Comparison of ENCODE assay signal across 25 cellular contexts in genomic region chr14:31209605-31210004, GRCh38. TPM values are rescaled to one million over a fixed set of nuclear protein-coding genes. Genes with fewer than 3 reads are reported as not detected.
A peak's percentile ranks its signal among the peaks of the same experiment; 100 is the strongest.
DNase-seq lines count a peak whose midpoint lies in the region; ATAC-seq and TF ChIP-seq lines count a peak whose summit lies in the region.
"Had no signal": no experiment of that assay in that cellular context is flagged by ENCODE, and none has a peak within 500 bp of the region (broad histone marks: within the 10 kb centered on the region; RNA-seq: fewer than 3 reads in every experiment).

No MANE protein-coding gene starts in this region.

- 76 to 100% methylated on average over 1 to 5 of the region's 5 CpGs for WGBS in gastroesophageal sphincter (ENCODE audit: low coverage in 1 of 2), 2 donors

- in situ Hi-C loops in gastrocnemius medialis (cut with MboI; ENCODE audit: low sequenced_read_pairs in 4 of 4): loop anchor here (5.0 to 25.0 kb wide), 3 partner anchors 128 to 148 kb away; no protein-coding TSS in a partner anchor

- H3K27me3 Mint-ChIP-seq in CD4-positive, CD25-positive, alpha-beta regulatory T cell: peaks cover 15% of the 10 kb centered on the region
- no peaks in the 10 kb centered on the region for H3K27me3 Mint-ChIP-seq in IgD-negative memory B cell
- peaks cover 4% of the 10 kb centered on the region for H3K27me3 Mint-ChIP-seq in neural progenitor cell (ENCODE audit: insufficient read depth, low read depth)
- H3K27me3 Mint-ChIP-seq: brain had no signal

- H3K4me1 ChIP-seq in CD4-positive, CD25-positive, alpha-beta regulatory T cell (ENCODE audit: control insufficient read depth, insufficient read depth, low read length, poor library complexity, severe bottlenecking): peaks cover 48% of the 10 kb centered on the region
- H3K4me1 ChIP-seq in gastroesophageal sphincter (peaks cover 0 to 54% (median 4%) of the 10 kb centered on the region in 3 donors), gastrocnemius medialis (peaks cover 13 to 22% of the 10 kb centered on the region in 2 donors), neural progenitor cell (peaks cover 26% of the 10 kb centered on the region), MM.1S (ENCODE audit: low read length) (peaks cover 4% of the 10 kb centered on the region; the same call in 1 of the 2 replicates)
- H3K4me1 ChIP-seq: colonic mucosa had no signal

- H3K4me3 Mint-ChIP-seq in CD4-positive, CD25-positive, alpha-beta regulatory T cell: peak overlapping the region; percentile 68 to 99 (median 90)
- H3K4me3 Mint-ChIP-seq in IgD-negative memory B cell (peak overlapping the region in 2 of 4 donors; percentile 63 to 97), neural progenitor cell (no peak overlapping the region)

- no peaks in the 10 kb centered on the region for H3K9me3 ChIP-seq in CD4-positive, CD25-positive, alpha-beta regulatory T cell (ENCODE audit: control insufficient read depth in 2 of 2, low read length in 2 of 2)
- H3K9me3 ChIP-seq in gastroesophageal sphincter (no peaks in the 10 kb centered on the region), gastrocnemius medialis (no peaks in the 10 kb centered on the region), neural progenitor cell (ENCODE audit: low read depth) (no peaks in the 10 kb centered on the region), MM.1S (replicated peaks; ENCODE audit: insufficient read depth, low read length) (no peaks in the 10 kb centered on the region)
- H3K9me3 ChIP-seq: colonic mucosa, lower lobe of right lung, mucosa of descending colon, neutrophil had no signal

- TF ChIP-seq CTCF in gastroesophageal sphincter (IDR thresholded peaks at IDR 0.05) (no peak), gastrocnemius medialis (IDR thresholded peaks at IDR 0.05 in 4 of 5, conservative IDR thresholded peaks at IDR 0.05 in 1 of 5) (no peak), neural progenitor cell (IDR thresholded peaks at IDR 0.05) (no peak), MM.1S (IDR thresholded peaks at IDR 0.05; ENCODE audit: low read length) (no peak), GM10266 (IDR thresholded peaks at IDR 0.05; ENCODE audit: control insufficient read depth, insufficient read depth, low read depth, missing control alignments) (no peak)

- no peak overlapping the region for H3K4me3 ChIP-seq in CD4-positive, CD25-positive, alpha-beta regulatory T cell (ENCODE audit: low read depth, low read length)
- H3K4me3 ChIP-seq in gastroesophageal sphincter (no peak overlapping the region), gastrocnemius medialis (no peak overlapping the region), neural progenitor cell (no peak overlapping the region), MM.1S (ENCODE audit: low read length) (no peak overlapping the region)
- H3K4me3 ChIP-seq: colonic mucosa, lower lobe of right lung, mucosa of descending colon, skin epidermis had no signal

- no peak for ATAC-seq in CD4-positive, CD25-positive, alpha-beta regulatory T cell (ENCODE audit: low read depth in 2 of 2)
- ATAC-seq in gastroesophageal sphincter (no peak), gastrocnemius medialis (no peak)
- ATAC-seq: esophagus mucosa, lower lobe of right lung, mucosa of descending colon had no signal

- no peaks in the 10 kb centered on the region for H3K36me3 ChIP-seq in CD4-positive, CD25-positive, alpha-beta regulatory T cell (ENCODE audit: control insufficient read depth, insufficient read depth, low read length)
- H3K36me3 ChIP-seq in gastroesophageal sphincter: no peaks in the 10 kb centered on the region
- H3K36me3 ChIP-seq in gastrocnemius medialis: no peaks in the 10 kb centered on the region
- peaks cover 8% of the 10 kb centered on the region for H3K36me3 ChIP-seq in neural progenitor cell
- no peaks in the 10 kb centered on the region for H3K36me3 ChIP-seq in MM.1S (replicated peaks; ENCODE audit: insufficient read depth, low read length)
- H3K36me3 ChIP-seq: colonic mucosa, lower lobe of right lung, neutrophil had no signal

- H3K36me3 Mint-ChIP-seq in CD4-positive, CD25-positive, alpha-beta regulatory T cell: peaks cover 5% of the 10 kb centered on the region
- H3K36me3 Mint-ChIP-seq in IgD-negative memory B cell (no peaks in the 10 kb centered on the region), neural progenitor cell (peaks cover 2% of the 10 kb centered on the region)

- intact Hi-C loops in gastrocnemius medialis (cut with DNase I; ENCODE audit: low total_unique reads): loop anchor here (2.0 to 10.0 kb wide), 5 partner anchors 117 to 868 kb away; partner anchors contain the start of genes ARHGAP5 and HEATR5A

- H3K9me3 Mint-ChIP-seq in CD4-positive, CD25-positive, alpha-beta regulatory T cell: peaks cover 0 to 2% (median 0%) of the 10 kb centered on the region in 7 donors
- H3K9me3 Mint-ChIP-seq in IgD-negative memory B cell (no peaks in the 10 kb centered on the region), neural progenitor cell (no peaks in the 10 kb centered on the region)
- H3K9me3 Mint-ChIP-seq: activated CD4-positive, alpha-beta memory T cell treated with anti-CD3 and anti-CD28 coated beads, Interleukin-2, amount 10 ng/mL, durations not matched to agents 7 days and 5 days; CD14-positive monocyte had no signal

- H3F3A ChIP-seq in neural progenitor cell (ENCODE audit: low read depth) (peaks cover 31% of the 10 kb centered on the region), MM.1S (ENCODE audit: insufficient read depth, low read length) (peaks cover 19% of the 10 kb centered on the region)

- H3K27ac ChIP-seq in CD4-positive, CD25-positive, alpha-beta regulatory T cell (ENCODE audit: insufficient read depth, low read length, poor library complexity, severe bottlenecking): no peak overlapping the region
- H3K27ac ChIP-seq in gastroesophageal sphincter (peak overlapping the region; percentile 94 to 100 (median 100)), gastrocnemius medialis (peak overlapping the region; percentile 96 to 99 (median 99)), neural progenitor cell (no peak overlapping the region), MM.1S (ENCODE audit: low read length) (no peak overlapping the region)

- H2AFZ ChIP-seq in neural progenitor cell (replicated peaks) (no peak overlapping the region), MM.1S (ENCODE audit: low read length) (no peak overlapping the region)

- H3K9me2 ChIP-seq in MM.1S (replicated peaks; ENCODE audit: insufficient read depth, low read length): no peaks in the 10 kb centered on the region

- TF ChIP-seq EP300 in gastroesophageal sphincter (IDR thresholded peaks at IDR 0.05): no peak

- peaks cover 28% of the 10 kb centered on the region for H3K79me2 ChIP-seq in neural progenitor cell (ENCODE audit: low read depth)
- H3K79me2 ChIP-seq in MM.1S (ENCODE audit: low read length): peaks cover 25% of the 10 kb centered on the region

- peak overlapping the region in 1 of 3 donors; percentile 100 for H3K27ac Mint-ChIP-seq in CD4-positive, CD25-positive, alpha-beta regulatory T cell
- H3K27ac Mint-ChIP-seq in IgD-negative memory B cell (peak overlapping the region in 2 of 3 donors; percentile 81 to 99), neural progenitor cell (no peak overlapping the region)

- H3K4me2 ChIP-seq in neural progenitor cell (no peak overlapping the region), MM.1S (ENCODE audit: low read depth, low read length) (no peak overlapping the region)

- no peaks in the 10 kb centered on the region for H3K27me3 ChIP-seq in CD4-positive, CD25-positive, alpha-beta regulatory T cell (ENCODE audit: control insufficient read depth, insufficient read depth, low read length)
- H3K27me3 ChIP-seq in gastroesophageal sphincter (no peaks in the 10 kb centered on the region), gastrocnemius medialis (no peaks in the 10 kb centered on the region), neural progenitor cell (no peaks in the 10 kb centered on the region), MM.1S (replicated peaks; ENCODE audit: insufficient read depth, low read length) (no peaks in the 10 kb centered on the region)
- H3K27me3 ChIP-seq: colonic mucosa, neutrophil had no signal

- peaks cover 20 to 53% (median 34%) of the 10 kb centered on the region in 4 donors for H3K4me1 Mint-ChIP-seq in CD4-positive, CD25-positive, alpha-beta regulatory T cell
- H3K4me1 Mint-ChIP-seq in IgD-negative memory B cell (peaks cover 22 to 30% (median 24%) of the 10 kb centered on the region in 3 donors), neural progenitor cell (peaks cover 24% of the 10 kb centered on the region)

- no peak for DNase-seq in CD4-positive, CD25-positive, alpha-beta regulatory T cell
- DNase-seq in gastrocnemius medialis (no peak), neural progenitor cell (ENCODE audit: low spot score) (no peak), MM.1S (no peak), GM10266 (ENCODE audit: extremely low spot score) (no peak)
- DNase-seq: activated CD4-positive, alpha-beta memory T cell treated with anti-CD3 and anti-CD28 coated beads, Interleukin-2, amount 10 ng/mL, durations not matched to agents 7 days and 5 days; activated gamma-delta T cell treated with Interleukin-2 at 50 U/mL for 16 hours; activated T-cell treated with anti-CD3 and anti-CD28 coated beads for 4 hours; colonic mucosa; DMS 273 treated with DMSO at 0.1 percent for 48 hours; foreskin melanocyte; HCEC 1CT; lower lobe of right lung; mucosa of descending colon; NCI-H2081 treated with DMSO at 0.1 percent for 48 hours; NCI-H446; Right ventricle myocardium superior; stimulated activated CD4-positive, alpha-beta T cell treated with anti-CD3 and anti-CD28 coated beads, Interleukin-1b, Interleukin-23, amount 100 ng/mL, for 48 hours had no signal

- peaks cover 20% of the 10 kb centered on the region for H4K20me1 ChIP-seq in neural progenitor cell (ENCODE audit: low read depth)
- no peaks in the 10 kb centered on the region for H4K20me1 ChIP-seq in MM.1S (ENCODE audit: insufficient read depth, low read length)

- no peak overlapping the region for H3K9ac ChIP-seq in neural progenitor cell
- H3K9ac ChIP-seq in MM.1S (ENCODE audit: low read length): no peak overlapping the region

- no peak for TF ChIP-seq POLR2A in gastroesophageal sphincter (IDR thresholded peaks at IDR 0.05)
- no peak for TF ChIP-seq POLR2A in gastrocnemius medialis (IDR thresholded peaks at IDR 0.05)

RNA-seq across cellular contexts. Expression of gene HECTD1, which starts 2.0 kb away (rescaled TPM):
- 172 TPM for total RNA-seq in CD4-positive, CD25-positive, alpha-beta regulatory T cell
- polyA plus RNA-seq in CD4-positive, CD25-positive, alpha-beta regulatory T cell: 10 to 100 TPM; 25.3 to 29.3 (median 27.0) TPM
- 30.9 TPM for polyA plus RNA-seq in IgD-negative memory B cell
- total RNA-seq in gastroesophageal sphincter (100 to 1,000 TPM; 185 to 287 (median 208) TPM), gastrocnemius medialis (100 to 1,000 TPM; 356 to 453 (median 420) TPM), neural progenitor cell (ENCODE audit: low replicate concordance) (142 and 153 TPM in 2 replicates)

Comparison
In these comparisons a context has a peak if more than half of its experiments do, and no peak if none do; other contexts are left out.
1. H3K27ac ChIP-seq: peak in gastroesophageal sphincter (4 of 4) and gastrocnemius medialis (4 of 4); none in CD4-positive, CD25-positive, alpha-beta regulatory T cell (single experiment), neural progenitor cell (single experiment) and MM.1S (single experiment).